ENCODE assay signal across 8 cellular contexts in genomic region chr2:20579866-20580265, GRCh38.
DNase-seq lines count a peak whose midpoint lies in the region; ATAC-seq and TF ChIP-seq lines count a peak whose summit lies in the region.

No MANE protein-coding gene starts in this region.

- H3K79me2 ChIP-seq in Loucy (ENCODE audit: insufficient read depth, low read length): no peaks in the 10 kb centered on the region

- H3K4me3 ChIP-seq in Loucy (ENCODE audit: low read length, poor library complexity, severe bottlenecking) (no peak overlapping the region), adrenal gland (no peak overlapping the region), stomach (no peak overlapping the region)

- DNase-seq in adrenal gland: peak in 1 of 7 donors; percentile 53
- DNase-seq in kidney glomerular epithelial cell (lab: John Stamatoyannopoulos, UW): peak; percentile 64
- DNase-seq in stomach: peak; percentile 72
- no peak for DNase-seq in DMS 273 treated with DMSO at 0.1 percent for 48 hours (lab: John Stamatoyannopoulos, UW)
- DNase-seq in stimulated activated naive CD4-positive, alpha-beta T cell (lab: John Stamatoyannopoulos, UW): no peak
- DNase-seq in iPS-NIHi7 (ENCODE audit: extremely low spot score): no peak

- H3K4me1 ChIP-seq in Loucy (ENCODE audit: insufficient read depth, low read length, poor library complexity, severe bottlenecking) (peaks cover 52% of the 10 kb centered on the region), adrenal gland (replicated peaks in 1 of 2) (peaks cover 27 to 54% of the 10 kb centered on the region in 2 donors), stomach (peaks cover 42 to 66% (median 56%) of the 10 kb centered on the region in 4 donors)

- no peaks in the 10 kb centered on the region for H3K9me2 ChIP-seq in Loucy (replicated peaks; ENCODE audit: low read depth, low read length)

- H2AFZ ChIP-seq in Loucy (ENCODE audit: low read length): no peak overlapping the region

- H3K4me2 ChIP-seq in Loucy (ENCODE audit: low read depth, low read length, poor library complexity, severe bottlenecking): peak overlapping the region; percentile 21

- no peaks in the 10 kb centered on the region for H3K36me3 ChIP-seq in Loucy (ENCODE audit: insufficient read depth, low read length)
- H3K36me3 ChIP-seq in adrenal gland (replicated peaks in 1 of 2): no peaks in the 10 kb centered on the region
- H3K36me3 ChIP-seq in stomach: no peaks in the 10 kb centered on the region

- no peaks in the 10 kb centered on the region for H4K20me1 ChIP-seq in Loucy (ENCODE audit: insufficient read depth, low read length, poor library complexity, severe bottlenecking)

- no peak for TF ChIP-seq EP300 in stomach (IDR thresholded peaks at IDR 0.05)

- 67 to 83% (median 76%) methylated on average over 1 of the region's 1 CpG for WGBS in adrenal gland, 4 donors
- WGBS in stomach, 5 donors: 32 to 74% (median 49%) methylated on average over 1 of the region's 1 CpG

- ATAC-seq in HG03280 (IDR thresholded peaks at IDR 0.05; ENCODE audit: unreplicated experiment): no peak

- H3K9me3 ChIP-seq in Loucy (ENCODE audit: insufficient read depth, low read depth, low read length) (no peaks in the 10 kb centered on the region), adrenal gland (replicated peaks in 1 of 3) (no peaks in the 10 kb centered on the region), stomach (peaks cover 3 to 9% (median 7%) of the 10 kb centered on the region in 4 donors)

- intact Hi-C loops in adrenal gland (cut with DNase I): no loop called here
- intact Hi-C loops in stomach (cut with DNase I; ENCODE audit: low total_unique reads): no loop called here

- H3K9ac ChIP-seq in Loucy (ENCODE audit: low read depth, low read length, poor library complexity, severe bottlenecking): peak overlapping the region; percentile 43

- TF ChIP-seq CTCF in Loucy (conservative IDR thresholded peaks at IDR 0.05; ENCODE audit: low read length) (no peak), adrenal gland (IDR thresholded peaks at IDR 0.05) (no peak), stomach (IDR thresholded peaks at IDR 0.05) (no peak)

- H3K27me3 ChIP-seq in Loucy (ENCODE audit: insufficient read depth, low read length, poor library complexity, severe bottlenecking) (no peaks in the 10 kb centered on the region), adrenal gland (no peaks in the 10 kb centered on the region), stomach (no peaks in the 10 kb centered on the region)

- H3K27ac ChIP-seq in adrenal gland (peak overlapping the region; percentile 65 to 93 (median 87)), stomach (peak overlapping the region; percentile 76 to 85 (median 80))

- TF ChIP-seq POLR2A in adrenal gland (IDR thresholded peaks at IDR 0.05) (no peak), stomach (IDR thresholded peaks at IDR 0.05) (no peak)

- H3F3A ChIP-seq in Loucy (ENCODE audit: low read depth): no peaks in the 10 kb centered on the region

Comparison
In these comparisons a context has a peak if more than half of its experiments do, and no peak if none do; other contexts are left out.
1. DNase-seq: peak in kidney glomerular epithelial cell (single experiment) and stomach (single experiment); none in DMS 273 treated with DMSO at 0.1 percent for 48 hours (single experiment), stimulated activated naive CD4-positive, alpha-beta T cell (0 of 6) and iPS-NIHi7 (single experiment).